Comparison of ENCODE assay signal across 16 cellular contexts in the genomic region with DNA sequence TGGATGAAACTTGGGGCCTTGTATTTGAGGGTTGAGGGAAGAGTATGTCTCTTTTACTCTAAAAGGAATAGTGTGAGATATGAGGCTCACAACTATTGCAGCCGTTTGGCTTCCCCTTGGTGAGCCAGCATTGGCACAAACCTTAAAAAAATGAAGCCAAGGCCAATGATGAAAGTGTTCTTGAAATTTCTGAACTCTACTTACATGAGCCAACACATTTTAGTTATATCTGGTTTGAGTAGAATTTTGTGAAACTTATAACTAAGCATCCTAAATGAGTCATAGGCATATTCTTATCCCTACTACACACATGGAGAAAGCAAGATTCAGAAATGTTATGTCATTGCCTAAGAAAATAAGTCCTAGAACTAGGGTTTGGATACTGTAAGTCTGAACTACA. TPM values are rescaled to one million over a fixed set of nuclear protein-coding genes. Genes with fewer than 3 reads are reported as not detected.
"Had no signal": no experiment of that assay in that cellular context is flagged by ENCODE, and none has a peak within 500 bp of the region (broad histone marks: within the 10 kb centered on the region; RNA-seq: fewer than 3 reads in every experiment).

No MANE protein-coding gene starts in this region.

- H3K36me3 ChIP-seq: lower lobe of right lung, neutrophil, tibial nerve had no signal

- ATAC-seq: activated CD8-positive, alpha-beta T cell treated with anti-CD3 and anti-CD28 coated beads for 36 hours; lower lobe of right lung; natural killer cell; SK-N-SH treated with all-trans-retinoic acid at 6 μM for 48 hours had no signal

- DNase-seq: activated CD4-positive, alpha-beta T cell treated with anti-CD3 and anti-CD28 coated beads, Interleukin-2, amount 10 ng/mL, durations not matched to agents 24 days and 14 days; activated CD8-positive, alpha-beta T cell treated with anti-CD3 and anti-CD28 coated beads for 36 hours; activated naive CD4-positive, alpha-beta T cell treated with anti-CD3 and anti-CD28 coated beads for 36 hours; activated T-cell treated with anti-CD3 and anti-CD28 coated beads, Interleukin-2, amount 50 U/mL, for 24 hours; lower lobe of right lung; natural killer cell; stimulated activated CD4-positive, alpha-beta T cell treated with anti-CD3 and anti-CD28 coated beads, Interleukin-12 subunit alpha, Interleukin-12 subunit beta, amount 100 ng/mL, for 4 hours; stimulated activated CD4-positive, alpha-beta T cell treated with anti-CD3 and anti-CD28 coated beads, Interleukin-1b, Interleukin-23, amount 100 ng/mL, for 48 hours; stimulated activated CD8-positive, alpha-beta memory T cell treated with anti-CD3 and anti-CD28 coated beads, Interleukin-4, amount 100 ng/mL, for 48 hours; stimulated activated naive CD4-positive, alpha-beta T cell; T-helper 1 cell; T-helper 9 cell had no signal

- H3K9me3 ChIP-seq: lower lobe of right lung, neutrophil, tibial nerve had no signal

- H3K27me3 ChIP-seq: neutrophil, tibial nerve had no signal

- H3K4me1 ChIP-seq: lower lobe of right lung, parathyroid adenoma, tibial nerve had no signal

- H3K27ac ChIP-seq: lower lobe of right lung, neutrophil, parathyroid adenoma, tibial nerve had no signal

- H3K4me3 ChIP-seq: lower lobe of right lung, tibial nerve had no signal

RNA-seq across cellular contexts. Expression of gene ACSS3, which starts 55.3 kb away (rescaled TPM):
- total RNA-seq: activated CD4-positive, alpha-beta T cell treated with anti-CD3 and anti-CD28 coated beads, Interleukin-2, amount 10 ng/mL, durations not matched to agents 24 days and 14 days; activated CD8-positive, alpha-beta T cell treated with anti-CD3 and anti-CD28 coated beads for 36 hours; activated naive CD4-positive, alpha-beta T cell treated with anti-CD3 and anti-CD28 coated beads for 36 hours had no signal
